In the genomic region with DNA sequence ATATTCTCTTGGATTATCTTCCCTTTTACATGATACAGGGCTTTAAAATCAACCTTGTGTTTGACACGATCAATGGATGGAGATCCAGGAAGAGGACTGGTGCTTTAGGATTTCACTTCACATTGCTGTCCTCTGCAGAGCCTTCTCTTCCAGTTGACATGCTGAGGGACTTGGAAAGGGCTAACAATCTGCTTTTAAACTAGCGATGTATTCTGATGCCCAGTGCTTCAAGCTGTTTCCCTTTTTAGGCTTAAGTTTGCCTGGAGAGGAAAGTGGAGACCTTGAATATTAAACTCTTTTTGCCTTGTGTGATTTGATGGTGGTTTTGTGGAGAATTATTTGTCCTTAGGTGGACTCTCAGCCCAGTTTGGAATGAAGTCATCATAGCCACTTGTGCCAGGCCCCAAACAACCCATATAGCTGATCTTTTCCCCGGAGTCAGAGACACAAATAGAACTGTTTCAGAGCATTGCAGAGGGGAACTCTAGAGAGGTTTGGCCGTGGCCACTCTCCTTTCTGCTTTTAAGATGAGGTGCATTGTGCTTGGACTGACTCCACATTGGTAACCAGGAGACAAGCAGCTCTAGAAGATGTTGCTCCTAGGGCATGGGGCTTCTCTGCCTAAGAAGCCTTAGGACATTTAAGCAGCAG, we compare ENCODE assay signal across 2 cellular contexts.
TF ChIP-seq lines count a peak whose summit lies in the region.

No MANE protein-coding gene starts in this region.

TF ChIP-seq in SK-N-SH treated with all-trans-retinoic acid at 6 μM for 48 hours, 23 proteins besides CTCF, POLR2A, EP300 and RAD21:
- TF ChIP-seq GLIS3 (CRISPR knock-in tag; IDR thresholded peaks at IDR 0.05) (no peak), ZFP30 (CRISPR knock-in tag; IDR thresholded peaks at IDR 0.05) (no peak)
TF ChIP-seq in SK-N-SH treated with all-trans-retinoic acid at 6 μM for 48 hours: peak in this region for 0.

TF ChIP-seq in SK-N-SH, 30 proteins besides CTCF, POLR2A, EP300 and RAD21:
- TF ChIP-seq NFIC (IDR thresholded peaks at IDR 0.05; ENCODE audit: borderline replicate concordance) (no peak), CHD2 (IDR thresholded peaks at IDR 0.05; ENCODE audit: low read length, partially characterized antibody) (no peak), RFX5 (IDR thresholded peaks at IDR 0.05; ENCODE audit: low read length) (no peak), JUND (IDR thresholded peaks at IDR 0.05) (no peak)
- TF ChIP-seq, protein P1, sequence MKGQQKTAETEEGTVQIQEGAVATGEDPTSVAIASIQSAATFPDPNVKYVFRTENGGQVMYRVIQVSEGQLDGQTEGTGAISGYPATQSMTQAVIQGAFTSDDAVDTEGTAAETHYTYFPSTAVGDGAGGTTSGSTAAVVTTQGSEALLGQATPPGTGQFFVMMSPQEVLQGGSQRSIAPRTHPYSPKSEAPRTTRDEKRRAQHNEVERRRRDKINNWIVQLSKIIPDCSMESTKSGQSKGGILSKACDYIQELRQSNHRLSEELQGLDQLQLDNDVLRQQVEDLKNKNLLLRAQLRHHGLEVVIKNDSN (IDR thresholded peaks at IDR 0.05; ENCODE audit: borderline replicate concordance, low read depth), result no peak
- TF ChIP-seq, protein P2, sequence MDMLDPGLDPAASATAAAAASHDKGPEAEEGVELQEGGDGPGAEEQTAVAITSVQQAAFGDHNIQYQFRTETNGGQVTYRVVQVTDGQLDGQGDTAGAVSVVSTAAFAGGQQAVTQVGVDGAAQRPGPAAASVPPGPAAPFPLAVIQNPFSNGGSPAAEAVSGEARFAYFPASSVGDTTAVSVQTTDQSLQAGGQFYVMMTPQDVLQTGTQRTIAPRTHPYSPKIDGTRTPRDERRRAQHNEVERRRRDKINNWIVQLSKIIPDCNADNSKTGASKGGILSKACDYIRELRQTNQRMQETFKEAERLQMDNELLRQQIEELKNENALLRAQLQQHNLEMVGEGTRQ (IDR thresholded peaks at IDR 0.05; ENCODE audit: borderline replicate concordance, low read depth, low read length), result no peak
